Comparison of ENCODE assay signal across 10 cellular contexts in the genomic region with DNA sequence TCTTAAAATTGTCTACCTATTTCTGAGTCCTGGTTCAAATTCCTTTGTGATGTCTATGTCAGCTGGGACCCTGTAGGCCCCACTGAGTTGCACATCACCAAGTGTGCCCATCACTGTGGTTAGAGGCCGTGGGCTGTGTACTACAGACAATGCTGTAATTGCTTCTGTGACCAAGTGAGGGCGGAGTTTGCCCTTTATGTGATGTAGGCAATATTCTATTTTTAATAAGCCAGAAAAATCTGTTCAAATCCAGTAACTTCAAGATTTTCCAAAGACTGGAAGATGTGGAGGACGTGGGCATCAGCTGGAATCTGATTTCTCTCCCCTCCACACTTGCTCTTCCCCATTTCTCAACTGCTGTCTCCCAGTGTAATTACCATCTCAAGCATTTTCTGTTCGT.
DNase-seq lines count a peak whose midpoint lies in the region; ATAC-seq and TF ChIP-seq lines count a peak whose summit lies in the region.
"Had no signal": no experiment of that assay in that cellular context is flagged by ENCODE, and none has a peak within 500 bp of the region (broad histone marks: within the 10 kb centered on the region; RNA-seq: fewer than 3 reads in every experiment).

No MANE protein-coding gene starts in this region.

- TF ChIP-seq EP300 in upper lobe of left lung (IDR thresholded peaks at IDR 0.05): no peak

- H3K9me3 ChIP-seq in heart left ventricle (no peaks in the 10 kb centered on the region), SJCRH30 (replicated peaks) (no peaks in the 10 kb centered on the region), lung (ENCODE audit: control insufficient read depth in 2 of 2, insufficient read depth in 1 of 2, low read length in 1 of 2) (no peaks in the 10 kb centered on the region), upper lobe of left lung (no peaks in the 10 kb centered on the region)

- WGBS in heart left ventricle, 4 donors: 65 to 79% (median 70%) methylated on average over 4 of the region's 4 CpGs
- WGBS in lung, 2 donors: 58 to 86% methylated on average over 4 of the region's 4 CpGs
- 48 to 63% methylated on average over 4 of the region's 4 CpGs for WGBS in upper lobe of left lung, 2 donors

- H3K4me3 ChIP-seq in heart left ventricle: no peak overlapping the region
- H3K4me3 ChIP-seq in SJCRH30: peak overlapping the region; percentile 13; the same call in 1 of the 2 replicates
- H3K4me3 ChIP-seq in lung: no peak overlapping the region
- no peak overlapping the region for H3K4me3 ChIP-seq in upper lobe of left lung

- intact Hi-C loops in heart left ventricle (cut with DNase I): loop anchor here in 2 of 10 donors (5.0 kb wide), 2 partner anchors 57 to 217 kb away; a partner anchor contains a TSS
- intact Hi-C loops in Right ventricle myocardium superior (cut with DNase I): no loop called here

- in situ Hi-C loops in G401 (cut with HindIII; ENCODE audit: low sequenced_read_pairs): no loop called here

- TF ChIP-seq POLR2A in heart left ventricle (IDR thresholded peaks at IDR 0.05) (no peak), upper lobe of left lung (IDR thresholded peaks at IDR 0.05) (no peak)

- no peaks in the 10 kb centered on the region for H3K36me3 ChIP-seq in heart left ventricle
- no peaks in the 10 kb centered on the region for H3K36me3 ChIP-seq in SJCRH30
- H3K36me3 ChIP-seq in lung (ENCODE audit: control insufficient read depth in 2 of 2, insufficient read depth in 2 of 2, low read length in 2 of 2): no peaks in the 10 kb centered on the region
- H3K36me3 ChIP-seq in upper lobe of left lung: no peaks in the 10 kb centered on the region

- H3K4me1 ChIP-seq in heart left ventricle: peaks cover 0 to 82% (median 40%) of the 10 kb centered on the region in 12 donors
- H3K4me1 ChIP-seq in SJCRH30: peaks cover 38% of the 10 kb centered on the region
- H3K4me1 ChIP-seq in lung (ENCODE audit: control insufficient read depth in 2 of 2, insufficient read depth in 2 of 2, low read length in 2 of 2): peaks cover 10 to 25% of the 10 kb centered on the region in 2 donors
- H3K4me1 ChIP-seq in upper lobe of left lung: peaks cover 26 to 43% (median 34%) of the 10 kb centered on the region in 4 donors

- H3K27me3 ChIP-seq in heart left ventricle (no peaks in the 10 kb centered on the region), SJCRH30 (no peaks in the 10 kb centered on the region), lung (ENCODE audit: control insufficient read depth, insufficient read depth) (no peaks in the 10 kb centered on the region), upper lobe of left lung (no peaks in the 10 kb centered on the region)

- no peak for ATAC-seq in heart left ventricle
- no peak for ATAC-seq in Right ventricle myocardium superior (ENCODE audit: poor library complexity)
- no peak for ATAC-seq in lung (ENCODE audit: insufficient read depth, low FRiP score)
- ATAC-seq in upper lobe of left lung (ENCODE audit: low FRiP score in 2 of 2): no peak

- H3K27ac ChIP-seq in heart left ventricle (peak overlapping the region in 8 of 12 donors; percentile 20 to 77 (median 36)), SJCRH30 (peak overlapping the region; percentile 44; the same call in 1 of the 2 replicates), lung (ENCODE audit: low read depth in 1 of 2, low read length in 1 of 2) (peak overlapping the region; percentile 40 to 55), upper lobe of left lung (peak overlapping the region in 3 of 4 donors; percentile 35 to 48 (median 43))

- TF ChIP-seq CTCF in heart left ventricle (IDR thresholded peaks at IDR 0.05) (peak in 3 of 12 donors; percentile 12 to 26 (median 14)), lung (IDR thresholded peaks at IDR 0.05; ENCODE audit: control extremely low read depth, extremely low read depth) (no peak), upper lobe of left lung (IDR thresholded peaks at IDR 0.05) (no peak)

- DNase-seq in heart left ventricle (no peak), Right ventricle myocardium superior (no peak), SJCRH30 (peak; percentile 23 to 45), lung (ENCODE audit: low spot score) (no peak), upper lobe of left lung (no peak), G401 (ENCODE audit: low spot score) (no peak), NCI-H2196 treated with DMSO at 0.1 percent for 48 hours (lab: John Stamatoyannopoulos, UW; ENCODE audit: unreplicated experiment) (no peak)
- no peak for DNase-seq in effector CD4-positive, alpha-beta T cell
- DNase-seq: activated naive CD4-positive, alpha-beta T cell treated with anti-CD3 and anti-CD28 coated beads, Interleukin-2, amount 50 U/mL, for 16 hours; stimulated activated naive CD4-positive, alpha-beta T cell had no signal

Comparison
In these comparisons a context has a peak if more than half of its experiments do, and no peak if none do; other contexts are left out.
1. DNase-seq: peak in SJCRH30 (2 of 2); none in heart left ventricle (0 of 5), Right ventricle myocardium superior (single experiment), lung (single experiment), upper lobe of left lung (0 of 2), G401 (single experiment), effector CD4-positive, alpha-beta T cell (single experiment) and NCI-H2196 treated with DMSO at 0.1 percent for 48 hours (single experiment).
2. Peak in every context shown above with its lines, with median percentiles within 50 percentile points of each other: H3K27ac ChIP-seq.